In genomic region chr7:35241884-35242283, GRCh38 we compare ENCODE assay signal across 1 cellular context.
TF ChIP-seq lines count a peak whose summit lies in the region.

No MANE protein-coding gene starts in this region.

TF ChIP-seq in SK-N-SH treated with all-trans-retinoic acid at 6 μM for 48 hours, 23 proteins besides CTCF, POLR2A, EP300 and RAD21 (continued from another document):
- TF ChIP-seq, protein P1, sequence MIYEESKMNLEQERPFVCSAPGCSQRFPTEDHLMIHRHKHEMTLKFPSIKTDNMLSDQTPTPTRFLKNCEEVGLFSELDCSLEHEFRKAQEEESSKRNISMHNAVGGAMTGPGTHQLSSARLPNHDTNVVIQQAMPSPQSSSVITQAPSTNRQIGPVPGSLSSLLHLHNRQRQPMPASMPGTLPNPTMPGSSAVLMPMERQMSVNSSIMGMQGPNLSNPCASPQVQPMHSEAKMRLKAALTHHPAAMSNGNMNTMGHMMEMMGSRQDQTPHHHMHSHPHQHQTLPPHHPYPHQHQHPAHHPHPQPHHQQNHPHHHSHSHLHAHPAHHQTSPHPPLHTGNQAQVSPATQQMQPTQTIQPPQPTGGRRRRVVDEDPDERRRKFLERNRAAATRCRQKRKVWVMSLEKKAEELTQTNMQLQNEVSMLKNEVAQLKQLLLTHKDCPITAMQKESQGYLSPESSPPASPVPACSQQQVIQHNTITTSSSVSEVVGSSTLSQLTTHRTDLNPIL (CRISPR knock-in tag; IDR thresholded peaks at IDR 0.05; ENCODE audit: low read depth), result no peak
- no peak for TF ChIP-seq ZFP3 (CRISPR knock-in tag; IDR thresholded peaks at IDR 0.05)
- TF ChIP-seq, protein P2, sequence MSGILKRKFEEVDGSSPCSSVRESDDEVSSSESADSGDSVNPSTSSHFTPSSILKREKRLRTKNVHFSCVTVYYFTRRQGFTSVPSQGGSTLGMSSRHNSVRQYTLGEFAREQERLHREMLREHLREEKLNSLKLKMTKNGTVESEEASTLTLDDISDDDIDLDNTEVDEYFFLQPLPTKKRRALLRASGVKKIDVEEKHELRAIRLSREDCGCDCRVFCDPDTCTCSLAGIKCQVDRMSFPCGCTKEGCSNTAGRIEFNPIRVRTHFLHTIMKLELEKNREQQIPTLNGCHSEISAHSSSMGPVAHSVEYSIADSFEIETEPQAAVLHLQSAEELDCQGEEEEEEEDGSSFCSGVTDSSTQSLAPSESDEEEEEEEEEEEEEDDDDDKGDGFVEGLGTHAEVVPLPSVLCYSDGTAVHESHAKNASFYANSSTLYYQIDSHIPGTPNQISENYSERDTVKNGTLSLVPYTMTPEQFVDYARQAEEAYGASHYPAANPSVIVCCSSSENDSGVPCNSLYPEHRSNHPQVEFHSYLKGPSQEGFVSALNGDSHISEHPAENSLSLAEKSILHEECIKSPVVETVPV (CRISPR knock-in tag; IDR thresholded peaks at IDR 0.05), result no peak
- no peak for TF ChIP-seq OSR1 (CRISPR knock-in tag; IDR thresholded peaks at IDR 0.05)
- TF ChIP-seq TCF4 (CRISPR knock-in tag; IDR thresholded peaks at IDR 0.05; ENCODE audit: borderline replicate concordance), result no peak
- TF ChIP-seq BACH2 (CRISPR knock-in tag; IDR thresholded peaks at IDR 0.05; ENCODE audit: borderline replicate concordance), result no peak
- no peak for TF ChIP-seq ESRRG (CRISPR knock-in tag; IDR thresholded peaks at IDR 0.05)
- no peak for TF ChIP-seq ZC3H10 (CRISPR knock-in tag; IDR thresholded peaks at IDR 0.05)
- no peak for TF ChIP-seq SNAI2 (CRISPR knock-in tag; IDR thresholded peaks at IDR 0.05)
- TF ChIP-seq ZNF565 (CRISPR knock-in tag; conservative IDR thresholded peaks at IDR 0.05; ENCODE audit: low read depth), result no peak
